ENCODE assay signal across 27 cellular contexts in genomic region chr2:197908191-197908590, GRCh38.
DNase-seq lines count a peak whose midpoint lies in the region; ATAC-seq, FAIRE-seq and TF ChIP-seq lines count a peak whose summit lies in the region.
"Had no signal": no experiment of that assay in that cellular context is flagged by ENCODE, and none has a peak within 500 bp of the region (broad histone marks: within the 10 kb centered on the region; RNA-seq: fewer than 3 reads in every experiment).

No MANE protein-coding gene starts in this region.

- H3K9me1 ChIP-seq in K562 (ENCODE audit: control insufficient read depth, insufficient read depth, low read length) = no peaks in the 10 kb centered on the region

- H3K9ac ChIP-seq in SK-N-SH (no peak overlapping the region), K562 (ENCODE audit: insufficient read depth in 1 of 2, low read depth in 2 of 2, low read length in 2 of 2) (no peak overlapping the region), smooth muscle cell (ENCODE audit: low read depth) (no peak overlapping the region), MM.1S (ENCODE audit: low read length) (no peak overlapping the region)
- H3K9ac ChIP-seq: BLaER1 treated with 17β-estradiol and CSF1 and Interleukin-3, amounts not matched to agents 10 nM and 100 nM had no signal

- H3K27me3 ChIP-seq in SK-N-SH (ENCODE audit: insufficient read depth) = no peaks in the 10 kb centered on the region
- no peaks in the 10 kb centered on the region for H3K27me3 ChIP-seq in K562 (ENCODE audit: control insufficient read depth in 2 of 2, insufficient read depth in 2 of 2, low read length in 2 of 2)
- H3K27me3 ChIP-seq in smooth muscle cell (ENCODE audit: low read depth) = no peaks in the 10 kb centered on the region
- no peaks in the 10 kb centered on the region for H3K27me3 ChIP-seq in MM.1S (replicated peaks; ENCODE audit: insufficient read depth, low read length)

- FAIRE-seq in K562 (lab: Jason Lieb, UNC) = no peak
- FAIRE-seq: A549, D721Med, GM12892, GM18507, GM19239 had no signal

- no peak overlapping the region for H3K27ac Mint-ChIP-seq in effector memory CD8-positive, alpha-beta T cell
- H3K27ac Mint-ChIP-seq: B cell; CD4-positive, alpha-beta T cell; CD8-positive, alpha-beta T cell had no signal

- TF ChIP-seq EP300 in SK-N-SH (IDR thresholded peaks at IDR 0.05; ENCODE audit: borderline replicate concordance in 1 of 2, low read depth in 1 of 2, low read length in 1 of 2) (no peak), K562 (IDR thresholded peaks at IDR 0.05; ENCODE audit: low read length) (no peak)

- peaks cover 17% of the 10 kb centered on the region for H3F3A ChIP-seq in SK-N-SH (replicated peaks; ENCODE audit: insufficient read depth)
- H3F3A ChIP-seq in smooth muscle cell (ENCODE audit: low read depth) = no peaks in the 10 kb centered on the region
- no peaks in the 10 kb centered on the region; the same call in none of the 2 replicates for H3F3A ChIP-seq in MM.1S (ENCODE audit: insufficient read depth, low read length)

- in situ Hi-C loops in K562 (cut with MboI) = no loop called here

- H3K9me3 Mint-ChIP-seq in effector memory CD8-positive, alpha-beta T cell = peaks cover 0 to 1% of the 10 kb centered on the region in 2 donors
- H3K9me3 Mint-ChIP-seq: CD4-positive, alpha-beta T cell; CD8-positive, alpha-beta T cell had no signal

- no peak for TF ChIP-seq CTCF in SK-N-SH (IDR thresholded peaks at IDR 0.05)
- TF ChIP-seq CTCF in K562 (IDR thresholded peaks at IDR 0.05 in 2 of 3, conservative IDR thresholded peaks at IDR 0.05 in 1 of 3; ENCODE audit: insufficient read depth in 2 of 3, low read depth in 1 of 3, low read length in 3 of 3) = no peak
- no peak for TF ChIP-seq CTCF in omental fat pad (IDR thresholded peaks at IDR 0.05)
- TF ChIP-seq CTCF in smooth muscle cell (IDR thresholded peaks at IDR 0.05; ENCODE audit: borderline replicate concordance, insufficient read depth, poor library complexity, severe bottlenecking) = no peak
- no peak for TF ChIP-seq CTCF in MM.1S (IDR thresholded peaks at IDR 0.05; ENCODE audit: low read length)

- H3K4me1 Mint-ChIP-seq in effector memory CD8-positive, alpha-beta T cell (ENCODE audit: low read depth in 2 of 2) = peaks cover 0 to 7% of the 10 kb centered on the region in 2 donors
- H3K4me1 Mint-ChIP-seq: B cell had no signal

- peaks cover 4% of the 10 kb centered on the region for H3K36me3 Mint-ChIP-seq in effector memory CD8-positive, alpha-beta T cell (ENCODE audit: insufficient read depth)

- no peak for TF ChIP-seq POLR2A in K562 (conservative IDR thresholded peaks at IDR 0.05)

- H2AFZ ChIP-seq in SK-N-SH (ENCODE audit: low read depth) (no peak overlapping the region), K562 (ENCODE audit: low read depth, low read length) (peak overlapping the region; percentile 27; the same call in 1 of the 2 replicates), smooth muscle cell (ENCODE audit: low read depth) (no peak overlapping the region), MM.1S (ENCODE audit: low read length) (no peak overlapping the region)

- POLR2A ChIA-PET in SK-N-SH (lab: Yijun Ruan, JAX) = no interaction called here
- POLR2A ChIA-PET in K562 (lab: Yijun Ruan, JAX) = interaction anchor here (1.7 kb wide), 1 partner anchor 13 kb away, joined by 7 read pairs; no protein-coding TSS in a partner anchor

- no peak overlapping the region for H3K4me3 Mint-ChIP-seq in effector memory CD8-positive, alpha-beta T cell
- H3K4me3 Mint-ChIP-seq: B cell; CD4-positive, alpha-beta T cell; CD8-positive, alpha-beta T cell had no signal

- CTCF ChIA-PET in SK-N-SH (lab: Yijun Ruan, JAX) = interaction anchor here (0.8 kb wide), 1 partner anchor 14 kb away, joined by 3 read pairs; no protein-coding TSS in a partner anchor
- CTCF ChIA-PET in K562 (lab: Yijun Ruan, JAX; ENCODE audit: low intra/inter-chr PET ratio) = no interaction called here

- H3K4me1 ChIP-seq in SK-N-SH (ENCODE audit: control insufficient read depth in 1 of 2, insufficient read depth in 2 of 2, low read depth in 1 of 2, low read length in 1 of 2) (peaks cover 0 to 15% of the 10 kb centered on the region in 2 experiments; a peak in 3 of 4 replicates), K562 (replicated peaks in 1 of 2; ENCODE audit: control insufficient read depth in 2 of 2, insufficient read depth in 2 of 2, low read length in 2 of 2) (peaks cover 0 to 13% of the 10 kb centered on the region in 2 experiments; a peak in 2 of 5 replicates), smooth muscle cell (ENCODE audit: low read depth) (peaks cover 13% of the 10 kb centered on the region), MM.1S (ENCODE audit: low read length) (peaks cover 7% of the 10 kb centered on the region)
- H3K4me1 ChIP-seq: A549, Caco-2 had no signal

- no peak for TF ChIP-seq RAD21 in SK-N-SH (IDR thresholded peaks at IDR 0.05; ENCODE audit: low read length)
- TF ChIP-seq RAD21 in K562 (CRISPR knock-in tag; conservative IDR thresholded peaks at IDR 0.05 in 1 of 2, IDR thresholded peaks at IDR 0.05 in 1 of 2) = no peak

- H3K27ac ChIP-seq in SK-N-SH (ENCODE audit: low read depth in 2 of 2, low read length in 1 of 2) = peak overlapping the region in 1 of 2 experiments; percentile 95; a peak in 3 of 4 replicates
- H3K27ac ChIP-seq in K562 (ENCODE audit: extremely low read depth, low read depth, low read length) = 0 out of 3 replicates have a peak overlapping the region, but pooled peaks have one; percentile 10
- H3K27ac ChIP-seq in smooth muscle cell (ENCODE audit: low read depth) = peak overlapping the region; percentile 62
- H3K27ac ChIP-seq in MM.1S (ENCODE audit: low read length) = no peak overlapping the region
- H3K27ac ChIP-seq: 22Rv1; A549; BLaER1 treated with 17β-estradiol and CSF1 and Interleukin-3, amounts not matched to agents 10 nM and 100 nM; C4-2B had no signal

- no TSS peak for BruUV-seq in K562 (replicated peaks; lab: Mats Ljungman, UMichigan)

- peaks cover 6 to 8% of the 10 kb centered on the region in 2 donors for H3K27me3 Mint-ChIP-seq in effector memory CD8-positive, alpha-beta T cell
- H3K27me3 Mint-ChIP-seq: CD4-positive, alpha-beta T cell had no signal

- no peaks in the 10 kb centered on the region for H3K9me3 ChIP-seq in SK-N-SH
- no peaks in the 10 kb centered on the region for H3K9me3 ChIP-seq in K562 (replicated peaks; ENCODE audit: control insufficient read depth, insufficient read depth, low read depth, low read length)
- H3K9me3 ChIP-seq in smooth muscle cell (replicated peaks; ENCODE audit: low read depth) = no peaks in the 10 kb centered on the region
- H3K9me3 ChIP-seq in MM.1S (replicated peaks; ENCODE audit: insufficient read depth, low read length) = no peaks in the 10 kb centered on the region
- H3K9me3 ChIP-seq: A549; BLaER1 treated with 17β-estradiol and CSF1 and Interleukin-3, amounts not matched to agents 10 nM and 100 nM; Caco-2 had no signal

- H3K4me2 ChIP-seq in SK-N-SH = no peak overlapping the region
- no peak overlapping the region for H3K4me2 ChIP-seq in K562 (ENCODE audit: insufficient read depth, low read length)
- peak overlapping the region; percentile 76 for H3K4me2 ChIP-seq in smooth muscle cell
- no peak overlapping the region for H3K4me2 ChIP-seq in MM.1S (ENCODE audit: low read depth, low read length)
- H3K4me2 ChIP-seq: A549 had no signal

- H3K4me3 ChIP-seq in SK-N-SH (ENCODE audit: low read depth in 2 of 2, low read length in 1 of 2) (no peak overlapping the region), K562 (no peak overlapping the region), smooth muscle cell (no peak overlapping the region), MM.1S (ENCODE audit: low read length) (no peak overlapping the region)
- H3K4me3 ChIP-seq: A549; BLaER1 treated with 17β-estradiol and CSF1 and Interleukin-3, amounts not matched to agents 10 nM and 100 nM had no signal

- no peak for ATAC-seq in SK-N-SH treated with all-trans-retinoic acid at 6 μM for 48 hours
- ATAC-seq in K562 = no peak; the same call in 2 of the 3 replicates
- ATAC-seq in omental fat pad (ENCODE audit: low FRiP score) = peak; percentile 23
- ATAC-seq in effector memory CD8-positive, alpha-beta T cell (replicated peaks) = no peak
- ATAC-seq: A549; CD8-positive, alpha-beta T cell; GM12878 had no signal

- H3K9me2 ChIP-seq in SK-N-SH (no peaks in the 10 kb centered on the region), MM.1S (replicated peaks; ENCODE audit: insufficient read depth, low read length) (no peaks in the 10 kb centered on the region)

- DNase-seq in SK-N-SH (no peak), K562 (ENCODE audit: extremely low read depth in 1 of 4, low spot score in 3 of 4) (no peak), omental fat pad (ENCODE audit: low spot score) (no peak), smooth muscle cell (lab: John Stamatoyannopoulos, UW; ENCODE audit: unreplicated experiment) (no peak), MM.1S (no peak), DMS153 (lab: John Stamatoyannopoulos, UW) (no peak)
- no peak for DNase-seq in effector memory CD8-positive, alpha-beta T cell
- DNase-seq: AML-193; Caco-2; Calu3; CD4-positive, alpha-beta T cell; CD8-positive, alpha-beta T cell; DMS53; DMS79; DND-41; GDM1 had no signal

- H4K20me1 ChIP-seq in SK-N-SH (ENCODE audit: insufficient read depth) = no peaks in the 10 kb centered on the region; the same call in 1 of the 2 replicates
- no peaks in the 10 kb centered on the region for H4K20me1 ChIP-seq in K562 (replicated peaks; ENCODE audit: control insufficient read depth, insufficient read depth, low read length)
- H4K20me1 ChIP-seq in smooth muscle cell (ENCODE audit: low read depth) = no peaks in the 10 kb centered on the region
- no peaks in the 10 kb centered on the region for H4K20me1 ChIP-seq in MM.1S (ENCODE audit: insufficient read depth, low read length)
- H4K20me1 ChIP-seq: BLaER1 treated with 17β-estradiol and CSF1 and Interleukin-3, amounts not matched to agents 10 nM and 100 nM had no signal

- intact Hi-C loops in K562 (cut with micrococcal nuclease) = no loop called here

- H3K36me3 ChIP-seq in SK-N-SH (replicated peaks in 1 of 2; ENCODE audit: control insufficient read depth in 1 of 2, insufficient read depth in 2 of 2, low read length in 1 of 2) = no peaks in the 10 kb centered on the region
- H3K36me3 ChIP-seq in K562 (ENCODE audit: control insufficient read depth, insufficient read depth, low read length) = 0 out of 3 replicates have a peak, but pooled peaks cover 6% of the 10 kb centered on the region
- H3K36me3 ChIP-seq in smooth muscle cell (ENCODE audit: low read depth) = no peaks in the 10 kb centered on the region
- no peaks in the 10 kb centered on the region for H3K36me3 ChIP-seq in MM.1S (replicated peaks; ENCODE audit: insufficient read depth, low read length)
- H3K36me3 ChIP-seq: BLaER1 treated with 17β-estradiol and CSF1 and Interleukin-3, amounts not matched to agents 10 nM and 100 nM had no signal

- peaks cover 33% of the 10 kb centered on the region for H3K79me2 ChIP-seq in SK-N-SH (ENCODE audit: insufficient read depth)
- H3K79me2 ChIP-seq in K562 (ENCODE audit: control insufficient read depth, insufficient read depth, low read length) = peaks cover 42% of the 10 kb centered on the region
- no peaks in the 10 kb centered on the region for H3K79me2 ChIP-seq in smooth muscle cell (ENCODE audit: low read depth)
- no peaks in the 10 kb centered on the region for H3K79me2 ChIP-seq in MM.1S (ENCODE audit: low read length)

- 67% methylated on average over 3 of the region's 3 CpGs for WGBS in SK-N-SH (ENCODE audit: low lambda C conversion rate)
- 83% methylated on average over 3 of the region's 3 CpGs for WGBS in K562 (ENCODE audit: insufficient coverage, low coverage, missing lambda C conversion rate)
- WGBS in smooth muscle cell (ENCODE audit: low lambda C conversion rate) = 91% methylated on average over 3 of the region's 3 CpGs

Comparison
In these comparisons a context has a peak if more than half of its experiments do, and no peak if none do; other contexts are left out.
1. Of the 27 proteins assayed by ChIP-seq in both K562 and SK-N-SH: peak only in K562: none; only in SK-N-SH: MEF2A; in both: none; in neither: 26.